Comparison of ENCODE assay signal across 12 cellular contexts in genomic region chr20:31496761-31497295, GRCh38. TPM values are rescaled to one million over a fixed set of nuclear protein-coding genes. Genes with fewer than 3 reads are reported as not detected.
DNase-seq lines count a peak whose midpoint lies in the region; ATAC-seq, FAIRE-seq and TF ChIP-seq lines count a peak whose summit lies in the region.
"Had no signal": no experiment of that assay in that cellular context is flagged by ENCODE, and none has a peak within 500 bp of the region (broad histone marks: within the 10 kb centered on the region; RNA-seq: fewer than 3 reads in every experiment).

No MANE protein-coding gene starts in this region.

- no peaks in the 10 kb centered on the region for H3K4me1 ChIP-seq in liver (ENCODE audit: control insufficient read depth in 4 of 4, insufficient read depth in 4 of 4, low read length in 3 of 4)
- no peaks in the 10 kb centered on the region for H3K4me1 ChIP-seq in HepG2 (ENCODE audit: insufficient read depth, low read length)

- CTCF ChIA-PET in HepG2 (lab: Yijun Ruan, JAX; ENCODE audit: low intra/inter-chr PET ratio, low total read pairs), result no interaction called here
- CTCF ChIA-PET in activated CD4-positive, alpha-beta memory T cell treated with anti-CD3 and anti-CD28 coated beads, Interleukin-2, amount 10 ng/mL, durations not matched to agents 7 days and 5 days (lab: Charles Lee), result interaction anchor here (1.2 kb wide), 1 partner anchor 36 kb away, joined by 6 read pairs; no protein-coding TSS in a partner anchor

- FAIRE-seq in HepG2 (lab: Jason Lieb, UNC) (no peak), RCC 7860 (lab: Jason Lieb, UNC) (no peak)
- FAIRE-seq: GM12878 had no signal

- 55% methylated on average over 15 of the region's 15 CpGs for WGBS in liver
- 6% methylated on average over 15 of the region's 15 CpGs for WGBS in HepG2 (ENCODE audit: low lambda C conversion rate)

- POLR2A ChIA-PET in HepG2 (lab: Yijun Ruan, JAX), result no interaction called here
- POLR2A ChIA-PET in activated CD4-positive, alpha-beta memory T cell treated with anti-CD3 and anti-CD28 coated beads, Interleukin-2, amount 10 ng/mL, durations not matched to agents 7 days and 5 days (lab: Charles Lee), result no interaction called here

- H3K36me3 Mint-ChIP-seq in osteocyte (ENCODE audit: unreplicated experiment) (no peaks in the 10 kb centered on the region), immature natural killer cell (no peaks in the 10 kb centered on the region)
- H3K36me3 Mint-ChIP-seq in activated CD4-positive, alpha-beta memory T cell treated with anti-CD3 and anti-CD28 coated beads, Interleukin-2, amount 10 ng/mL, durations not matched to agents 7 days and 5 days (ENCODE audit: low read depth), result no peaks in the 10 kb centered on the region

- no peak for TF ChIP-seq CTCF in liver (IDR thresholded peaks at IDR 0.05; ENCODE audit: low read depth, low read length, missing input control)
- TF ChIP-seq CTCF in HepG2 (CRISPR knock-in tag; IDR thresholded peaks at IDR 0.05), result no peak
- no peak for TF ChIP-seq CTCF in fibroblast of mammary gland (conservative IDR thresholded peaks at IDR 0.05; ENCODE audit: control insufficient read depth, insufficient read depth, low read depth, low read length)
- TF ChIP-seq CTCF in osteocyte (IDR thresholded peaks at IDR 0.05), result no peak

- H3K79me2 ChIP-seq in HepG2 (ENCODE audit: insufficient read depth, low read length), result no peaks in the 10 kb centered on the region

- intact Hi-C loops in HepG2 (cut with micrococcal nuclease; ENCODE audit: unreplicated experiment), result no loop called here

- no peaks in the 10 kb centered on the region for H4K20me1 ChIP-seq in HepG2 (ENCODE audit: insufficient read depth, low read length)

- H3K4me1 Mint-ChIP-seq in osteocyte (ENCODE audit: unreplicated experiment) (peaks cover 13% of the 10 kb centered on the region), immature natural killer cell (no peaks in the 10 kb centered on the region)
- H3K4me1 Mint-ChIP-seq in activated CD4-positive, alpha-beta memory T cell treated with anti-CD3 and anti-CD28 coated beads, Interleukin-2, amount 10 ng/mL, durations not matched to agents 7 days and 5 days, result no peaks in the 10 kb centered on the region

- H3K36me3 ChIP-seq in liver (ENCODE audit: control insufficient read depth in 4 of 4, insufficient read depth in 3 of 4, low read depth in 1 of 4, low read length in 3 of 4), result no peaks in the 10 kb centered on the region
- no peaks in the 10 kb centered on the region for H3K36me3 ChIP-seq in HepG2 (replicated peaks in 1 of 2; ENCODE audit: control insufficient read depth in 1 of 2, insufficient read depth in 2 of 2, low read length in 2 of 2)

- TF ChIP-seq RAD21 in liver (IDR thresholded peaks at IDR 0.05) (peak in 1 of 2 donors; percentile 16), HepG2 (CRISPR knock-in tag; IDR thresholded peaks at IDR 0.05) (no peak)

- BruUV-seq in HepG2 (replicated peaks; lab: Mats Ljungman, UMichigan), result no TSS peak

- H2AFZ ChIP-seq in HepG2 (ENCODE audit: low read length), result no peak overlapping the region

- TF ChIP-seq POLR2A in HepG2 (IDR thresholded peaks at IDR 0.05; ENCODE audit: insufficient read depth in 1 of 2, low read depth in 2 of 2, low read length in 2 of 2), result no peak

- ATAC-seq in HepG2, result no peak
- ATAC-seq: effector memory CD8-positive, alpha-beta T cell; GM12878; left colon had no signal

- TF ChIP-seq EP300 in HepG2 (IDR thresholded peaks at IDR 0.05; ENCODE audit: low read depth in 2 of 2, low read length in 2 of 2) (no peak), HepG2 (CRISPR knock-in tag; IDR thresholded peaks at IDR 0.05; ENCODE audit: borderline replicate concordance) (no peak)

- H3K9me3 ChIP-seq in liver (ENCODE audit: control insufficient read depth in 4 of 4, low read length in 3 of 4) (no peaks in the 10 kb centered on the region), HepG2 (ENCODE audit: low read length) (no peaks in the 10 kb centered on the region)

- H3K4me2 ChIP-seq in HepG2 (ENCODE audit: low read depth, low read length), result no peak overlapping the region

- no peak overlapping the region for H3K9ac ChIP-seq in liver (ENCODE audit: low read depth in 1 of 2, low read length in 2 of 2)
- H3K9ac ChIP-seq in HepG2 (ENCODE audit: insufficient read depth, low read depth, low read length), result no peak overlapping the region

- H3K4me3 Mint-ChIP-seq in osteocyte (ENCODE audit: unreplicated experiment) (no peak overlapping the region), immature natural killer cell (no peak overlapping the region)
- no peak overlapping the region for H3K4me3 Mint-ChIP-seq in activated CD4-positive, alpha-beta memory T cell treated with anti-CD3 and anti-CD28 coated beads, Interleukin-2, amount 10 ng/mL, durations not matched to agents 7 days and 5 days
- H3K4me3 Mint-ChIP-seq: effector memory CD8-positive, alpha-beta T cell had no signal

- H3K27ac Mint-ChIP-seq in osteocyte (ENCODE audit: unreplicated experiment), result peak overlapping the region; percentile 42
- no peak overlapping the region for H3K27ac Mint-ChIP-seq in activated CD4-positive, alpha-beta memory T cell treated with anti-CD3 and anti-CD28 coated beads, Interleukin-2, amount 10 ng/mL, durations not matched to agents 7 days and 5 days
- H3K27ac Mint-ChIP-seq in immature natural killer cell, result no peak overlapping the region
- H3K27ac Mint-ChIP-seq: effector memory CD8-positive, alpha-beta T cell had no signal

- H3K9me3 Mint-ChIP-seq in osteocyte (ENCODE audit: unreplicated experiment), result no peaks in the 10 kb centered on the region
- no peaks in the 10 kb centered on the region for H3K9me3 Mint-ChIP-seq in activated CD4-positive, alpha-beta memory T cell treated with anti-CD3 and anti-CD28 coated beads, Interleukin-2, amount 10 ng/mL, durations not matched to agents 7 days and 5 days
- no peaks in the 10 kb centered on the region for H3K9me3 Mint-ChIP-seq in immature natural killer cell
- H3K9me3 Mint-ChIP-seq: effector memory CD8-positive, alpha-beta T cell had no signal

- DNase-seq in HepG2 (ENCODE audit: low spot score), result no peak
- peak; percentile 38 for DNase-seq in fibroblast of mammary gland (ENCODE audit: low read depth)
- DNase-seq in osteocyte (ENCODE audit: extremely low spot score, unreplicated experiment), result peak; percentile 86
- no peak for DNase-seq in caudate nucleus (lab: John Stamatoyannopoulos, UW)
- DNase-seq in RCC 7860 (ENCODE audit: low spot score), result no peak
- DNase-seq in activated CD4-positive, alpha-beta memory T cell treated with anti-CD3 and anti-CD28 coated beads, Interleukin-2, amount 10 ng/mL, durations not matched to agents 7 days and 5 days, result no peak
- DNase-seq in immature natural killer cell, result no peak
- DNase-seq: activated gamma-delta T cell; effector memory CD8-positive, alpha-beta T cell had no signal

- H3K27me3 Mint-ChIP-seq in osteocyte (ENCODE audit: unreplicated experiment) (peaks cover 31% of the 10 kb centered on the region), immature natural killer cell (ENCODE audit: low read depth in 3 of 3) (peaks cover 2 to 12% (median 3%) of the 10 kb centered on the region in 3 donors)
- peaks cover 16% of the 10 kb centered on the region for H3K27me3 Mint-ChIP-seq in activated CD4-positive, alpha-beta memory T cell treated with anti-CD3 and anti-CD28 coated beads, Interleukin-2, amount 10 ng/mL, durations not matched to agents 7 days and 5 days

- no peak overlapping the region for H3K4me3 ChIP-seq in liver (ENCODE audit: low read depth in 1 of 3, low read length in 3 of 3)
- H3K4me3 ChIP-seq in HepG2 (replicated peaks in 1 of 3; ENCODE audit: insufficient read depth in 1 of 3, low read depth in 2 of 3, low read length in 3 of 3), result no peak overlapping the region
- H3K4me3 ChIP-seq in fibroblast of mammary gland (ENCODE audit: control insufficient read depth, low read depth, low read length), result no peak overlapping the region
- H3K4me3 ChIP-seq: GM12878 had no signal

- H3K27ac ChIP-seq in liver (ENCODE audit: low read depth in 1 of 2, low read length in 2 of 2) (no peak overlapping the region), HepG2 (ENCODE audit: extremely low read length, insufficient read depth, low read length) (no peak overlapping the region), caudate nucleus (ENCODE audit: low read depth, low read length) (no peak overlapping the region)

- peaks cover 0 to 4% (median 0%) of the 10 kb centered on the region in 4 donors for H3K27me3 ChIP-seq in liver (ENCODE audit: control insufficient read depth in 4 of 4, insufficient read depth in 4 of 4, low read length in 3 of 4)
- peaks cover 6 to 26% of the 10 kb centered on the region in 2 experiments; a peak in 2 of 5 replicates for H3K27me3 ChIP-seq in HepG2 (ENCODE audit: control insufficient read depth in 1 of 2, insufficient read depth in 2 of 2, low read length in 2 of 2)

- in situ Hi-C loops in HepG2 (cut with HindIII; ENCODE audit: extremely low pct_ligation_motif_present, low pct_unique_long_range_greater_than_20kb), result loop anchor here (5.0 kb wide), 2 partner anchors 35 to 85 kb away; no protein-coding TSS in a partner anchor

RNA-seq across cellular contexts. Expression of gene HM13, which starts 17.4 kb away (rescaled TPM):
- total RNA-seq in liver (10 to 100 TPM; 57.6 to 96.1 TPM), HepG2 (2016; rRNA removed; fragmentation: Illumina TruSeq; extraction: Trizol) (68.4 and 118 TPM in 2 replicates), osteocyte (173 and 203 TPM in 2 replicates)
- polyA plus RNA-seq in liver (100 to 1,000 TPM; 102 to 210 TPM), HepG2 (2011; rRNA removed) (243 and 287 TPM in 2 replicates), immature natural killer cell (100 to 1,000 TPM; 112 to 167 (median 152) TPM)
- 46.8 and 55.9 TPM in 2 replicates for total RNA-seq in HepG2 (2016; cell fraction: cytosol; rRNA removed; fragmentation: Illumina TruSeq; extraction: Trizol; ENCODE audit: low read depth)
- total RNA-seq in HepG2 (2016; cell fraction: insoluble cytoplasmic fraction; rRNA removed; fragmentation: Illumina TruSeq; extraction: Trizol), result 71.4 and 118 TPM in 2 replicates
- total RNA-seq in HepG2 (2016; cell fraction: membrane; rRNA removed; fragmentation: Illumina TruSeq; extraction: Trizol), result 73.9 and 80.7 TPM in 2 replicates
- 165 and 184 TPM in 2 replicates for total RNA-seq in HepG2 (2016; cell fraction: nucleus; rRNA removed; fragmentation: Illumina TruSeq; extraction: Trizol)
- polyA plus RNA-seq in HepG2 (2011; cell fraction: cytosol; rRNA removed), result 198 and 200 TPM in 2 replicates
- polyA plus RNA-seq in HepG2 (2011; cell fraction: nucleus; rRNA removed), result 203 and 206 TPM in 2 replicates
- polyA plus RNA-seq in HepG2 (2012), result 156 and 233 TPM in 2 replicates
- 90.6 and 110 TPM in 2 replicates for polyA plus RNA-seq in HepG2 (2016; cell fraction: cytosol; fragmentation: Illumina TruSeq; extraction: Trizol; ENCODE audit: low read depth)
- polyA plus RNA-seq in HepG2 (2016; cell fraction: insoluble cytoplasmic fraction; fragmentation: Illumina TruSeq; extraction: Trizol; ENCODE audit: low read depth), result 129 and 148 TPM in 2 replicates
- polyA plus RNA-seq in HepG2 (2016; cell fraction: membrane; fragmentation: Illumina TruSeq; extraction: Trizol; ENCODE audit: low read depth), result 108 and 120 TPM in 2 replicates
- polyA plus RNA-seq in HepG2 (2016; cell fraction: nucleus; fragmentation: Illumina TruSeq; extraction: Trizol; ENCODE audit: insufficient read depth, low read depth), result 374 and 382 TPM in 2 replicates
- polyA minus RNA-seq in HepG2 (2011; rRNA and poly(A)+ RNA removed; ENCODE audit: low replicate concordance), result 365 and 413 TPM in 2 replicates
- polyA minus RNA-seq in HepG2 (2011; cell fraction: cytosol; rRNA and poly(A)+ RNA removed), result 123 and 142 TPM in 2 replicates
- polyA minus RNA-seq in HepG2 (2011; cell fraction: nucleus; rRNA and poly(A)+ RNA removed), result 195 and 210 TPM in 2 replicates
- 100 to 1,000 TPM; 162 to 165 TPM for total RNA-seq in activated CD4-positive, alpha-beta memory T cell treated with anti-CD3 and anti-CD28 coated beads, Interleukin-2, amount 10 ng/mL, durations not matched to agents 7 days and 5 days

RNA-seq across cellular contexts. Expression of gene REM1, which starts 21.7 kb away (rescaled TPM):
- total RNA-seq in liver (under 1 TPM; 0.17 to 0.19 TPM), HepG2 (2016; rRNA removed; fragmentation: Illumina TruSeq; extraction: Trizol) (not detected in 2 replicates), osteocyte (not detected in 2 replicates)
- polyA plus RNA-seq in liver (under 1 TPM; 0.24 to 0.46 TPM), HepG2 (2011; rRNA removed) (not detected in 2 replicates), immature natural killer cell (not detected)
- total RNA-seq in HepG2 (2016; cell fraction: cytosol; rRNA removed; fragmentation: Illumina TruSeq; extraction: Trizol; ENCODE audit: low read depth), result not detected in 2 replicates
- not detected in 2 replicates for total RNA-seq in HepG2 (2016; cell fraction: insoluble cytoplasmic fraction; rRNA removed; fragmentation: Illumina TruSeq; extraction: Trizol)
- total RNA-seq in HepG2 (2016; cell fraction: membrane; rRNA removed; fragmentation: Illumina TruSeq; extraction: Trizol), result not detected in 2 replicates
- total RNA-seq in HepG2 (2016; cell fraction: nucleus; rRNA removed; fragmentation: Illumina TruSeq; extraction: Trizol), result not detected in 2 replicates
- not detected in 2 replicates for polyA plus RNA-seq in HepG2 (2011; cell fraction: cytosol; rRNA removed)
- not detected in 2 replicates for polyA plus RNA-seq in HepG2 (2011; cell fraction: nucleus; rRNA removed)
- not detected in 2 replicates for polyA plus RNA-seq in HepG2 (2012)
- not detected in 2 replicates for polyA plus RNA-seq in HepG2 (2016; cell fraction: cytosol; fragmentation: Illumina TruSeq; extraction: Trizol; ENCODE audit: low read depth)
- not detected in 2 replicates for polyA plus RNA-seq in HepG2 (2016; cell fraction: insoluble cytoplasmic fraction; fragmentation: Illumina TruSeq; extraction: Trizol; ENCODE audit: low read depth)
- not detected in 2 replicates for polyA plus RNA-seq in HepG2 (2016; cell fraction: membrane; fragmentation: Illumina TruSeq; extraction: Trizol; ENCODE audit: low read depth)
- not detected in 2 replicates for polyA plus RNA-seq in HepG2 (2016; cell fraction: nucleus; fragmentation: Illumina TruSeq; extraction: Trizol; ENCODE audit: insufficient read depth, low read depth)
- not detected in 2 replicates for polyA minus RNA-seq in HepG2 (2011; rRNA and poly(A)+ RNA removed; ENCODE audit: low replicate concordance)
- not detected in 2 replicates for polyA minus RNA-seq in HepG2 (2011; cell fraction: cytosol; rRNA and poly(A)+ RNA removed)
- polyA minus RNA-seq in HepG2 (2011; cell fraction: nucleus; rRNA and poly(A)+ RNA removed), result not detected in 2 replicates
- total RNA-seq in activated CD4-positive, alpha-beta memory T cell treated with anti-CD3 and anti-CD28 coated beads, Interleukin-2, amount 10 ng/mL, durations not matched to agents 7 days and 5 days, result not detected
- total RNA-seq: GM12878 had no signal
- polyA plus RNA-seq: GM12878 had no signal

RNA-seq across cellular contexts. Expression of gene DEFB124, which starts 21.9 kb away (rescaled TPM):
- total RNA-seq in liver (not detected), HepG2 (2016; rRNA removed; fragmentation: Illumina TruSeq; extraction: Trizol) (not detected in 2 replicates), osteocyte (not detected in 2 replicates)
- polyA plus RNA-seq in liver (not detected), HepG2 (2011; rRNA removed) (not detected in 2 replicates), immature natural killer cell (not detected)
- total RNA-seq in HepG2 (2016; cell fraction: cytosol; rRNA removed; fragmentation: Illumina TruSeq; extraction: Trizol; ENCODE audit: low read depth), result not detected in 2 replicates
- total RNA-seq in HepG2 (2016; cell fraction: insoluble cytoplasmic fraction; rRNA removed; fragmentation: Illumina TruSeq; extraction: Trizol), result not detected in 2 replicates
- total RNA-seq in HepG2 (2016; cell fraction: membrane; rRNA removed; fragmentation: Illumina TruSeq; extraction: Trizol), result not detected in 2 replicates
- total RNA-seq in HepG2 (2016; cell fraction: nucleus; rRNA removed; fragmentation: Illumina TruSeq; extraction: Trizol), result not detected in 2 replicates
- polyA plus RNA-seq in HepG2 (2011; cell fraction: cytosol; rRNA removed), result not detected in 2 replicates
- polyA plus RNA-seq in HepG2 (2011; cell fraction: nucleus; rRNA removed), result not detected in 2 replicates
- not detected in 2 replicates for polyA plus RNA-seq in HepG2 (2012)
- not detected in 2 replicates for polyA plus RNA-seq in HepG2 (2016; cell fraction: cytosol; fragmentation: Illumina TruSeq; extraction: Trizol; ENCODE audit: low read depth)
- not detected in 2 replicates for polyA plus RNA-seq in HepG2 (2016; cell fraction: insoluble cytoplasmic fraction; fragmentation: Illumina TruSeq; extraction: Trizol; ENCODE audit: low read depth)
- polyA plus RNA-seq in HepG2 (2016; cell fraction: membrane; fragmentation: Illumina TruSeq; extraction: Trizol; ENCODE audit: low read depth), result not detected in 2 replicates
- not detected in 2 replicates for polyA plus RNA-seq in HepG2 (2016; cell fraction: nucleus; fragmentation: Illumina TruSeq; extraction: Trizol; ENCODE audit: insufficient read depth, low read depth)
- not detected in 2 replicates for polyA minus RNA-seq in HepG2 (2011; rRNA and poly(A)+ RNA removed; ENCODE audit: low replicate concordance)
- not detected in 2 replicates for polyA minus RNA-seq in HepG2 (2011; cell fraction: cytosol; rRNA and poly(A)+ RNA removed)
- polyA minus RNA-seq in HepG2 (2011; cell fraction: nucleus; rRNA and poly(A)+ RNA removed), result not detected in 2 replicates
- total RNA-seq in activated CD4-positive, alpha-beta memory T cell treated with anti-CD3 and anti-CD28 coated beads, Interleukin-2, amount 10 ng/mL, durations not matched to agents 7 days and 5 days, result not detected
- total RNA-seq: GM12878, left colon had no signal
- polyA plus RNA-seq: GM12878 had no signal

RNA-seq across cellular contexts. Expression of gene DEFB123, which starts 56.4 kb away (rescaled TPM):
- not detected for total RNA-seq in liver
- polyA plus RNA-seq in liver, result not detected
- not detected in 2 replicates for total RNA-seq in HepG2 (2016; rRNA removed; fragmentation: Illumina TruSeq; extraction: Trizol)
- not detected in 2 replicates for total RNA-seq in HepG2 (2016; cell fraction: cytosol; rRNA removed; fragmentation: Illumina TruSeq; extraction: Trizol; ENCODE audit: low read depth)
- total RNA-seq in HepG2 (2016; cell fraction: insoluble cytoplasmic fraction; rRNA removed; fragmentation: Illumina TruSeq; extraction: Trizol), result not detected in 2 replicates
- total RNA-seq in HepG2 (2016; cell fraction: membrane; rRNA removed; fragmentation: Illumina TruSeq; extraction: Trizol), result not detected in 2 replicates
- total RNA-seq in HepG2 (2016; cell fraction: nucleus; rRNA removed; fragmentation: Illumina TruSeq; extraction: Trizol), result not detected in 2 replicates
- not detected in 2 replicates for polyA plus RNA-seq in HepG2 (2011; rRNA removed)
- not detected in 2 replicates for polyA plus RNA-seq in HepG2 (2011; cell fraction: cytosol; rRNA removed)
- not detected in 2 replicates for polyA plus RNA-seq in HepG2 (2011; cell fraction: nucleus; rRNA removed)
- not detected in 2 replicates for polyA plus RNA-seq in HepG2 (2012)
- not detected in 2 replicates for polyA plus RNA-seq in HepG2 (2016; cell fraction: cytosol; fragmentation: Illumina TruSeq; extraction: Trizol; ENCODE audit: low read depth)
- not detected in 2 replicates for polyA plus RNA-seq in HepG2 (2016; cell fraction: insoluble cytoplasmic fraction; fragmentation: Illumina TruSeq; extraction: Trizol; ENCODE audit: low read depth)
- polyA plus RNA-seq in HepG2 (2016; cell fraction: membrane; fragmentation: Illumina TruSeq; extraction: Trizol; ENCODE audit: low read depth), result not detected in 2 replicates
- not detected in 2 replicates for polyA plus RNA-seq in HepG2 (2016; cell fraction: nucleus; fragmentation: Illumina TruSeq; extraction: Trizol; ENCODE audit: insufficient read depth, low read depth)
- not detected in 2 replicates for polyA minus RNA-seq in HepG2 (2011; rRNA and poly(A)+ RNA removed; ENCODE audit: low replicate concordance)
- not detected in 2 replicates for polyA minus RNA-seq in HepG2 (2011; cell fraction: cytosol; rRNA and poly(A)+ RNA removed)
- polyA minus RNA-seq in HepG2 (2011; cell fraction: nucleus; rRNA and poly(A)+ RNA removed), result not detected in 2 replicates
- not detected in 2 replicates for total RNA-seq in osteocyte
- total RNA-seq in activated CD4-positive, alpha-beta memory T cell treated with anti-CD3 and anti-CD28 coated beads, Interleukin-2, amount 10 ng/mL, durations not matched to agents 7 days and 5 days, result not detected
- not detected for polyA plus RNA-seq in immature natural killer cell
- total RNA-seq: GM12878, left colon had no signal
- polyA plus RNA-seq: GM12878 had no signal

Comparison
In these comparisons a context has a peak if more than half of its experiments do, and no peak if none do; other contexts are left out.
1. DNase-seq: peak in fibroblast of mammary gland (single experiment) and osteocyte (single experiment); none in HepG2 (single experiment), caudate nucleus (0 of 61), RCC 7860 (single experiment), activated CD4-positive, alpha-beta memory T cell treated with anti-CD3 and anti-CD28 coated beads, Interleukin-2, amount 10 ng/mL, durations not matched to agents 7 days and 5 days (single experiment) and immature natural killer cell (0 of 3).